ENCODE assay signal across 2 cellular contexts in the genomic region with DNA sequence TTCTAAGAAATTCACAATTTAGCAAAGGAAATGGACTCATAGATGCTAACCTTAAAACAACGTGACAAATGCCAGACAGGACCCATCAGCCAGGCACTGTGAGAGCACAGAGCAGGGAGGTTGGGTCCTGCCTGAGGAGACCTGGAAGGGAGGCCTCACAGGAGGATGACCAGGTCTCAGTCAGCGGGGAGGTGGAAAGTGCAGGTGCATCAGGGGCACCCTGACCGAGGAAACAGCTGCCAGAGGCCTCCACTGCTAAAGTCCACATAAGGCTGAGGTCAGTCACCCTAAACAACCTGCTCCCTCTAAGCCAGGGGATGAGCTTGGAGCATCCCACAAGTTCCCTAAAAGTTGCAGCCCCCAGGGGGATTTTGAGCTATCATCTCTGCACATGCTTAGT.
TF ChIP-seq lines count a peak whose summit lies in the region.

No MANE protein-coding gene starts in this region.

TF ChIP-seq in IMR-90, 13 proteins besides CTCF, POLR2A, EP300 and RAD21:
- no peak for TF ChIP-seq RFX5 (IDR thresholded peaks at IDR 0.05; ENCODE audit: low read depth, low read length)
- no peak for TF ChIP-seq NFE2L2 (IDR thresholded peaks at IDR 0.05; ENCODE audit: low read depth, low read length)
- TF ChIP-seq BHLHE40 (IDR thresholded peaks at IDR 0.05; ENCODE audit: low read depth, low read length): no peak
- TF ChIP-seq MAZ (IDR thresholded peaks at IDR 0.05; ENCODE audit: borderline replicate concordance, low read depth, low read length): no peak
- no peak for TF ChIP-seq MXI1 (IDR thresholded peaks at IDR 0.05; ENCODE audit: borderline replicate concordance, low read depth, low read length)
- TF ChIP-seq MAFK (IDR thresholded peaks at IDR 0.05; ENCODE audit: low read depth, low read length): no peak
- no peak for TF ChIP-seq RCOR1 (IDR thresholded peaks at IDR 0.05; ENCODE audit: insufficient replicate concordance, low read length)
- TF ChIP-seq CEBPB (IDR thresholded peaks at IDR 0.05; ENCODE audit: low read depth, low read length): no peak
- no peak for TF ChIP-seq SMC3 (IDR thresholded peaks at IDR 0.05; ENCODE audit: low read depth, low read length)

TF ChIP-seq in HepG2, 621 proteins besides CTCF, POLR2A, EP300 and RAD21:
- TF ChIP-seq, protein P1, sequence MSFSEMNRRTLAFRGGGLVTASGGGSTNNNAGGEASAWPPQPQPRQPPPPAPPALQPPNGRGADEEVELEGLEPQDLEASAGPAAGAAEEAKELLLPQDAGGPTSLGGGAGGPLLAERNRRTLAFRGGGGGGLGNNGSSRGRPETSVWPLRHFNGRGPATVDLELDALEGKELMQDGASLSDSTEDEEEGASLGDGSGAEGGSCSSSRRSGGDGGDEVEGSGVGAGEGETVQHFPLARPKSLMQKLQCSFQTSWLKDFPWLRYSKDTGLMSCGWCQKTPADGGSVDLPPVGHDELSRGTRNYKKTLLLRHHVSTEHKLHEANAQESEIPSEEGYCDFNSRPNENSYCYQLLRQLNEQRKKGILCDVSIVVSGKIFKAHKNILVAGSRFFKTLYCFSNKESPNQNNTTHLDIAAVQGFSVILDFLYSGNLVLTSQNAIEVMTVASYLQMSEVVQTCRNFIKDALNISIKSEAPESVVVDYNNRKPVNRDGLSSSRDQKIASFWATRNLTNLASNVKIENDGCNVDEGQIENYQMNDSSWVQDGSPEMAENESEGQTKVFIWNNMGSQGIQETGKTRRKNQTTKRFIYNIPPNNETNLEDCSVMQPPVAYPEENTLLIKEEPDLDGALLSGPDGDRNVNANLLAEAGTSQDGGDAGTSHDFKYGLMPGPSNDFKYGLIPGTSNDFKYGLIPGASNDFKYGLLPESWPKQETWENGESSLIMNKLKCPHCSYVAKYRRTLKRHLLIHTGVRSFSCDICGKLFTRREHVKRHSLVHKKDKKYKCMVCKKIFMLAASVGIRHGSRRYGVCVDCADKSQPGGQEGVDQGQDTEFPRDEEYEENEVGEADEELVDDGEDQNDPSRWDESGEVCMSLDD (CRISPR knock-in tag; IDR thresholded peaks at IDR 0.05; ENCODE audit: borderline replicate concordance): no peak
- TF ChIP-seq, protein P2, sequence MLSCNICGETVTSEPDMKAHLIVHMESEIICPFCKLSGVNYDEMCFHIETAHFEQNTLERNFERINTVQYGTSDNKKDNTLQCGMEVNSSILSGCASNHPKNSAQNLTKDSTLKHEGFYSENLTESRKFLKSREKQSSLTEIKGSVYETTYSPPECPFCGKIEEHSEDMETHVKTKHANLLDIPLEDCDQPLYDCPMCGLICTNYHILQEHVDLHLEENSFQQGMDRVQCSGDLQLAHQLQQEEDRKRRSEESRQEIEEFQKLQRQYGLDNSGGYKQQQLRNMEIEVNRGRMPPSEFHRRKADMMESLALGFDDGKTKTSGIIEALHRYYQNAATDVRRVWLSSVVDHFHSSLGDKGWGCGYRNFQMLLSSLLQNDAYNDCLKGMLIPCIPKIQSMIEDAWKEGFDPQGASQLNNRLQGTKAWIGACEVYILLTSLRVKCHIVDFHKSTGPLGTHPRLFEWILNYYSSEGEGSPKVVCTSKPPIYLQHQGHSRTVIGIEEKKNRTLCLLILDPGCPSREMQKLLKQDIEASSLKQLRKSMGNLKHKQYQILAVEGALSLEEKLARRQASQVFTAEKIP (CRISPR knock-in tag; IDR thresholded peaks at IDR 0.05; ENCODE audit: borderline replicate concordance): no peak
- TF ChIP-seq SMAD1 (CRISPR knock-in tag; IDR thresholded peaks at IDR 0.05; ENCODE audit: borderline replicate concordance, low read depth): no peak
- TF ChIP-seq, protein P3, sequence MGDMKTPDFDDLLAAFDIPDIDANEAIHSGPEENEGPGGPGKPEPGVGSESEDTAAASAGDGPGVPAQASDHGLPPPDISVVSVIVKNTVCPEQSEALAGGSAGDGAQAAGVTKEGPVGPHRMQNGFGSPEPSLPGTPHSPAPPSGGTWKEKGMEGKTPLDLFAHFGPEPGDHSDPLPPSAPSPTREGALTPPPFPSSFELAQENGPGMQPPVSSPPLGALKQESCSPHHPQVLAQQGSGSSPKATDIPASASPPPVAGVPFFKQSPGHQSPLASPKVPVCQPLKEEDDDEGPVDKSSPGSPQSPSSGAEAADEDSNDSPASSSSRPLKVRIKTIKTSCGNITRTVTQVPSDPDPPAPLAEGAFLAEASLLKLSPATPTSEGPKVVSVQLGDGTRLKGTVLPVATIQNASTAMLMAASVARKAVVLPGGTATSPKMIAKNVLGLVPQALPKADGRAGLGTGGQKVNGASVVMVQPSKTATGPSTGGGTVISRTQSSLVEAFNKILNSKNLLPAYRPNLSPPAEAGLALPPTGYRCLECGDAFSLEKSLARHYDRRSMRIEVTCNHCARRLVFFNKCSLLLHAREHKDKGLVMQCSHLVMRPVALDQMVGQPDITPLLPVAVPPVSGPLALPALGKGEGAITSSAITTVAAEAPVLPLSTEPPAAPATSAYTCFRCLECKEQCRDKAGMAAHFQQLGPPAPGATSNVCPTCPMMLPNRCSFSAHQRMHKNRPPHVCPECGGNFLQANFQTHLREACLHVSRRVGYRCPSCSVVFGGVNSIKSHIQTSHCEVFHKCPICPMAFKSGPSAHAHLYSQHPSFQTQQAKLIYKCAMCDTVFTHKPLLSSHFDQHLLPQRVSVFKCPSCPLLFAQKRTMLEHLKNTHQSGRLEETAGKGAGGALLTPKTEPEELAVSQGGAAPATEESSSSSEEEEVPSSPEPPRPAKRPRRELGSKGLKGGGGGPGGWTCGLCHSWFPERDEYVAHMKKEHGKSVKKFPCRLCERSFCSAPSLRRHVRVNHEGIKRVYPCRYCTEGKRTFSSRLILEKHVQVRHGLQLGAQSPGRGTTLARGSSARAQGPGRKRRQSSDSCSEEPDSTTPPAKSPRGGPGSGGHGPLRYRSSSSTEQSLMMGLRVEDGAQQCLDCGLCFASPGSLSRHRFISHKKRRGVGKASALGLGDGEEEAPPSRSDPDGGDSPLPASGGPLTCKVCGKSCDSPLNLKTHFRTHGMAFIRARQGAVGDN (CRISPR knock-in tag; IDR thresholded peaks at IDR 0.05): peak; percentile 32; the same call in 1 of the 2 replicates
- no peak for TF ChIP-seq ZNF562 (CRISPR knock-in tag; IDR thresholded peaks at IDR 0.05; ENCODE audit: borderline replicate concordance)
- no peak for TF ChIP-seq CBX2 (IDR thresholded peaks at IDR 0.05; ENCODE audit: low read depth, low read length)
- TF ChIP-seq CBX2 (CRISPR knock-in tag; IDR thresholded peaks at IDR 0.05; ENCODE audit: low read depth): no peak
- TF ChIP-seq NFE2 (CRISPR knock-in tag; IDR thresholded peaks at IDR 0.05): no peak
- 0 out of 2 replicates have a peak, but pooled peaks have one; percentile 12 for TF ChIP-seq RXRB (CRISPR knock-in tag; IDR thresholded peaks at IDR 0.05; ENCODE audit: borderline replicate concordance)
- no peak for TF ChIP-seq PRPF4 (IDR thresholded peaks at IDR 0.05; ENCODE audit: low read depth, low read length, poor library complexity, severe bottlenecking)
- TF ChIP-seq, protein P4, sequence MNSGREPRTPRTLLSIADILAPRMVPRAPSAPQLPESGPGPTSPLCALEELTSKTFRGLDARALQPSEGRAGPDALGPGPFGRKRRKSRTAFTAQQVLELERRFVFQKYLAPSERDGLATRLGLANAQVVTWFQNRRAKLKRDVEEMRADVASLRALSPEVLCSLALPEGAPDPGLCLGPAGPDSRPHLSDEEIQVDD (CRISPR knock-in tag; IDR thresholded peaks at IDR 0.05; ENCODE audit: borderline replicate concordance): no peak
- no peak for TF ChIP-seq REPIN1 (CRISPR knock-in tag; IDR thresholded peaks at IDR 0.05; ENCODE audit: borderline replicate concordance, low read depth)
- TF ChIP-seq RFX3 (CRISPR knock-in tag; IDR thresholded peaks at IDR 0.05): no peak
- 0 out of 2 replicates have a peak, but pooled peaks have one; percentile 23 for TF ChIP-seq HNF4A (CRISPR knock-in tag; IDR thresholded peaks at IDR 0.05)
- TF ChIP-seq, protein P5, sequence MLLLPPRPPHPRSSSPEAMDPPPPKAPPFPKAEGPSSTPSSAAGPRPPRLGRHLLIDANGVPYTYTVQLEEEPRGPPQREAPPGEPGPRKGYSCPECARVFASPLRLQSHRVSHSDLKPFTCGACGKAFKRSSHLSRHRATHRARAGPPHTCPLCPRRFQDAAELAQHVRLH (CRISPR knock-in tag; IDR thresholded peaks at IDR 0.05; ENCODE audit: borderline replicate concordance, low read depth): no peak
- TF ChIP-seq, protein P6, sequence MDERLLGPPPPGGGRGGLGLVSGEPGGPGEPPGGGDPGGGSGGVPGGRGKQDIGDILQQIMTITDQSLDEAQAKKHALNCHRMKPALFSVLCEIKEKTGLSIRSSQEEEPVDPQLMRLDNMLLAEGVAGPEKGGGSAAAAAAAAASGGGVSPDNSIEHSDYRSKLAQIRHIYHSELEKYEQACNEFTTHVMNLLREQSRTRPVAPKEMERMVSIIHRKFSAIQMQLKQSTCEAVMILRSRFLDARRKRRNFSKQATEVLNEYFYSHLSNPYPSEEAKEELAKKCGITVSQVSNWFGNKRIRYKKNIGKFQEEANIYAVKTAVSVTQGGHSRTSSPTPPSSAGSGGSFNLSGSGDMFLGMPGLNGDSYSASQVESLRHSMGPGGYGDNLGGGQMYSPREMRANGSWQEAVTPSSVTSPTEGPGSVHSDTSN (CRISPR knock-in tag; IDR thresholded peaks at IDR 0.05): no peak
- TF ChIP-seq, protein P7, sequence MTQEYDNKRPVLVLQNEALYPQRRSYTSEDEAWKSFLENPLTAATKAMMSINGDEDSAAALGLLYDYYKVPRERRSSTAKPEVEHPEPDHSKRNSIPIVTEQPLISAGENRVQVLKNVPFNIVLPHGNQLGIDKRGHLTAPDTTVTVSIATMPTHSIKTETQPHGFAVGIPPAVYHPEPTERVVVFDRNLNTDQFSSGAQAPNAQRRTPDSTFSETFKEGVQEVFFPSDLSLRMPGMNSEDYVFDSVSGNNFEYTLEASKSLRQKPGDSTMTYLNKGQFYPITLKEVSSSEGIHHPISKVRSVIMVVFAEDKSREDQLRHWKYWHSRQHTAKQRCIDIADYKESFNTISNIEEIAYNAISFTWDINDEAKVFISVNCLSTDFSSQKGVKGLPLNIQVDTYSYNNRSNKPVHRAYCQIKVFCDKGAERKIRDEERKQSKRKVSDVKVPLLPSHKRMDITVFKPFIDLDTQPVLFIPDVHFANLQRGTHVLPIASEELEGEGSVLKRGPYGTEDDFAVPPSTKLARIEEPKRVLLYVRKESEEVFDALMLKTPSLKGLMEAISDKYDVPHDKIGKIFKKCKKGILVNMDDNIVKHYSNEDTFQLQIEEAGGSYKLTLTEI (CRISPR knock-in tag; conservative IDR thresholded peaks at IDR 0.05): no peak
- TF ChIP-seq, protein P8, sequence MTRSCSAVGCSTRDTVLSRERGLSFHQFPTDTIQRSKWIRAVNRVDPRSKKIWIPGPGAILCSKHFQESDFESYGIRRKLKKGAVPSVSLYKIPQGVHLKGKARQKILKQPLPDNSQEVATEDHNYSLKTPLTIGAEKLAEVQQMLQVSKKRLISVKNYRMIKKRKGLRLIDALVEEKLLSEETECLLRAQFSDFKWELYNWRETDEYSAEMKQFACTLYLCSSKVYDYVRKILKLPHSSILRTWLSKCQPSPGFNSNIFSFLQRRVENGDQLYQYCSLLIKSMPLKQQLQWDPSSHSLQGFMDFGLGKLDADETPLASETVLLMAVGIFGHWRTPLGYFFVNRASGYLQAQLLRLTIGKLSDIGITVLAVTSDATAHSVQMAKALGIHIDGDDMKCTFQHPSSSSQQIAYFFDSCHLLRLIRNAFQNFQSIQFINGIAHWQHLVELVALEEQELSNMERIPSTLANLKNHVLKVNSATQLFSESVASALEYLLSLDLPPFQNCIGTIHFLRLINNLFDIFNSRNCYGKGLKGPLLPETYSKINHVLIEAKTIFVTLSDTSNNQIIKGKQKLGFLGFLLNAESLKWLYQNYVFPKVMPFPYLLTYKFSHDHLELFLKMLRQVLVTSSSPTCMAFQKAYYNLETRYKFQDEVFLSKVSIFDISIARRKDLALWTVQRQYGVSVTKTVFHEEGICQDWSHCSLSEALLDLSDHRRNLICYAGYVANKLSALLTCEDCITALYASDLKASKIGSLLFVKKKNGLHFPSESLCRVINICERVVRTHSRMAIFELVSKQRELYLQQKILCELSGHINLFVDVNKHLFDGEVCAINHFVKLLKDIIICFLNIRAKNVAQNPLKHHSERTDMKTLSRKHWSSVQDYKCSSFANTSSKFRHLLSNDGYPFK (CRISPR knock-in tag; IDR thresholded peaks at IDR 0.05; ENCODE audit: borderline replicate concordance): no peak
- 0 out of 2 replicates have a peak, but pooled peaks have one; percentile 21 for TF ChIP-seq ZC3H13 (CRISPR knock-in tag; IDR thresholded peaks at IDR 0.05)
- TF ChIP-seq ZBTB8A (CRISPR knock-in tag; IDR thresholded peaks at IDR 0.05; ENCODE audit: borderline replicate concordance, low read depth): no peak
- no peak for TF ChIP-seq ELF4 (CRISPR knock-in tag; IDR thresholded peaks at IDR 0.05; ENCODE audit: borderline replicate concordance)
- TF ChIP-seq, protein P9, sequence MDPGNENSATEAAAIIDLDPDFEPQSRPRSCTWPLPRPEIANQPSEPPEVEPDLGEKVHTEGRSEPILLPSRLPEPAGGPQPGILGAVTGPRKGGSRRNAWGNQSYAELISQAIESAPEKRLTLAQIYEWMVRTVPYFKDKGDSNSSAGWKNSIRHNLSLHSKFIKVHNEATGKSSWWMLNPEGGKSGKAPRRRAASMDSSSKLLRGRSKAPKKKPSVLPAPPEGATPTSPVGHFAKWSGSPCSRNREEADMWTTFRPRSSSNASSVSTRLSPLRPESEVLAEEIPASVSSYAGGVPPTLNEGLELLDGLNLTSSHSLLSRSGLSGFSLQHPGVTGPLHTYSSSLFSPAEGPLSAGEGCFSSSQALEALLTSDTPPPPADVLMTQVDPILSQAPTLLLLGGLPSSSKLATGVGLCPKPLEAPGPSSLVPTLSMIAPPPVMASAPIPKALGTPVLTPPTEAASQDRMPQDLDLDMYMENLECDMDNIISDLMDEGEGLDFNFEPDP (CRISPR knock-in tag; conservative IDR thresholded peaks at IDR 0.05): no peak
- TF ChIP-seq RXRA (CRISPR knock-in tag; IDR thresholded peaks at IDR 0.05): 0 out of 2 replicates have a peak, but pooled peaks have one; percentile 26
- TF ChIP-seq GTF3A (CRISPR knock-in tag; conservative IDR thresholded peaks at IDR 0.05): no peak
- TF ChIP-seq ZNF614 (CRISPR knock-in tag; IDR thresholded peaks at IDR 0.05; ENCODE audit: borderline replicate concordance): no peak
- TF ChIP-seq NFYC (CRISPR knock-in tag; IDR thresholded peaks at IDR 0.05): no peak
